ENCODE assay signal across 20 cellular contexts in the genomic region with DNA sequence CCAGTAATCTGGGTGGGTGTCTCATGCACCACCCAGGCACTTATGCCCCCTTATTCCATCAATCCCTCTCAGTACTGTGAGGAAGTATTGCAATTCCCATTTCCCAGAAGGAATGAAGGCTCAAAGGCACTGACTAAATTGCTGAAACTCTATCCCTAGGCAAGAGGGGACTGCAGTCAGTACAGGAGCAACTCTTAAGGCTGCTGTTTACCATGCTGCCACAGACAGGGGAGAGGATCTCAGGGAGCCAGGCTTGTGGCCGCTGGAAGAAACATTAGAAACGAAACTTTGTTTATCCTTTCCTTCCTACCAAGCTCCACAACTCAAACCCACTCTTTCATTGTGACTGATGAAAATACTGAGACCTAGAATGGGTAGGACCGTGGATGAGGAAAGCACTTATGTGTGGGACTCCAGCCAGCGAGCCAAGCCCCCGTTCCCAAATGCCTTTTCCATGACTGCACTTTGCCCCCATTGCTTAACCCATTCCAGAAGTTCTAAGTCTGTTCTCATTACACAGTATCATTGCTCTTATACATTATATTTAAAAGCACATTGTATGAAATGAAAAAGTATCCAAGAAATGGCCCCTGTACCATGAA. TPM values are rescaled to one million over a fixed set of nuclear protein-coding genes. Genes with fewer than 3 reads are reported as not detected.
DNase-seq lines count a peak whose midpoint lies in the region; ATAC-seq and TF ChIP-seq lines count a peak whose summit lies in the region.
"Had no signal": no experiment of that assay in that cellular context is flagged by ENCODE, and none has a peak within 500 bp of the region (broad histone marks: within the 10 kb centered on the region; RNA-seq: fewer than 3 reads in every experiment).

No MANE protein-coding gene starts in this region.

- DNase-seq in GM23338 (ENCODE audit: low spot score) = no peak
- peak; percentile 60 for DNase-seq in adipocyte (ENCODE audit: low read depth)
- DNase-seq in glutamatergic neuron = no peak
- DNase-seq in osteoblast (ENCODE audit: insufficient read length, low spot score, missing footprints) = peak; percentile 71
- no peak for DNase-seq in sciatic nerve (ENCODE audit: low spot score)
- DNase-seq in activated CD8-positive, alpha-beta memory T cell treated with anti-CD3 and anti-CD28 coated beads, Interleukin-2, amount 50 U/mL, for 4 hours = no peak
- DNase-seq in SW 1271 (lab: John Stamatoyannopoulos, UW) = no peak
- no peak for DNase-seq in A172 (ENCODE audit: low spot score)
- DNase-seq: activated CD4-positive, alpha-beta T cell treated with anti-CD3 and anti-CD28 coated beads for 1 hour; activated CD8-positive, alpha-beta memory T cell treated with anti-CD3 and anti-CD28 coated beads, Interleukin-2, amount 10 ng/mL, durations not matched to agents 7 days and 5 days; adrenal gland; effector memory CD4-positive, alpha-beta T cell; foreskin keratinocyte; NCI-H1092 treated with DMSO at 0.1 percent for 48 hours; NCI-H2227 treated with DMSO at 0.1 percent for 48 hours; occipital lobe; PC-9; SJCRH30; stimulated activated CD4-positive, alpha-beta T cell treated with anti-CD3 and anti-CD28 coated beads, Interleukin-2, amount 100 ng/mL, for 48 hours had no signal

- H3K27me3 ChIP-seq in GM23338 (ENCODE audit: insufficient read depth) (no peaks in the 10 kb centered on the region), adipocyte (replicated peaks; ENCODE audit: control insufficient read depth, insufficient read depth, low read length) (no peaks in the 10 kb centered on the region), osteoblast (ENCODE audit: insufficient read depth, low read length) (no peaks in the 10 kb centered on the region)
- H3K27me3 ChIP-seq: adrenal gland, foreskin keratinocyte, SJCRH30 had no signal

- no peak overlapping the region for H2AFZ ChIP-seq in GM23338
- peak overlapping the region; percentile 54 for H2AFZ ChIP-seq in osteoblast (ENCODE audit: low read length)
- H2AFZ ChIP-seq: PC-9 had no signal

- H3K27me3 Mint-ChIP-seq in GM23338 (ENCODE audit: insufficient read depth, low read depth, poor library complexity) = peaks cover 5% of the 10 kb centered on the region
- peaks cover 5% of the 10 kb centered on the region for H3K27me3 Mint-ChIP-seq in glutamatergic neuron (ENCODE audit: unreplicated experiment)
- H3K27me3 Mint-ChIP-seq: activated CD8-positive, alpha-beta memory T cell treated with anti-CD3 and anti-CD28 coated beads, Interleukin-2, amount 10 ng/mL, durations not matched to agents 7 days and 5 days; central memory CD8-positive, alpha-beta T cell had no signal

- H3K27ac Mint-ChIP-seq in GM23338 = peak overlapping the region; percentile 77
- H3K27ac Mint-ChIP-seq in glutamatergic neuron (ENCODE audit: unreplicated experiment) = peak overlapping the region; percentile 88
- H3K27ac Mint-ChIP-seq: activated CD8-positive, alpha-beta memory T cell treated with anti-CD3 and anti-CD28 coated beads, Interleukin-2, amount 10 ng/mL, durations not matched to agents 7 days and 5 days had no signal

- no peaks in the 10 kb centered on the region for H3K9me3 ChIP-seq in adipocyte (ENCODE audit: control insufficient read depth, low read length)
- no peaks in the 10 kb centered on the region for H3K9me3 ChIP-seq in osteoblast (ENCODE audit: low read depth, low read length)
- H3K9me3 ChIP-seq: adrenal gland, SJCRH30 had no signal

- H3K36me3 ChIP-seq in GM23338 (ENCODE audit: insufficient read depth) (peaks cover 16% of the 10 kb centered on the region), adipocyte (ENCODE audit: control insufficient read depth, insufficient read depth, low read length, severe bottlenecking) (peaks cover 46% of the 10 kb centered on the region), osteoblast (ENCODE audit: insufficient read depth, low read length) (no peaks in the 10 kb centered on the region)
- H3K36me3 ChIP-seq: adrenal gland had no signal

- H4K20me1 ChIP-seq in GM23338 (replicated peaks; ENCODE audit: insufficient read depth) (peaks cover 38% of the 10 kb centered on the region), osteoblast (ENCODE audit: insufficient read depth, low read length) (no peaks in the 10 kb centered on the region)

- intact Hi-C loops in sciatic nerve (cut with DNase I) = no loop called here

- peaks cover 45% of the 10 kb centered on the region for H3K4me1 Mint-ChIP-seq in GM23338
- peaks cover 52% of the 10 kb centered on the region for H3K4me1 Mint-ChIP-seq in glutamatergic neuron (ENCODE audit: low read depth, unreplicated experiment)
- H3K4me1 Mint-ChIP-seq: activated CD8-positive, alpha-beta memory T cell treated with anti-CD3 and anti-CD28 coated beads, Interleukin-2, amount 10 ng/mL, durations not matched to agents 7 days and 5 days; central memory CD8-positive, alpha-beta T cell had no signal

- ATAC-seq in GM23338 (peak; percentile 48), sciatic nerve (no peak)
- ATAC-seq: activated CD8-positive, alpha-beta memory T cell treated with anti-CD3 and anti-CD28 coated beads, Interleukin-2, amount 10 ng/mL, durations not matched to agents 7 days and 5 days; foreskin keratinocyte had no signal

- no peak overlapping the region for H3K9ac ChIP-seq in adipocyte (ENCODE audit: low read length)

- H3K9me3 Mint-ChIP-seq in GM23338 (no peaks in the 10 kb centered on the region), glutamatergic neuron (ENCODE audit: unreplicated experiment) (peaks cover 11% of the 10 kb centered on the region)
- H3K9me3 Mint-ChIP-seq: central memory CD8-positive, alpha-beta T cell had no signal

- H3K79me2 ChIP-seq in GM23338 (replicated peaks; ENCODE audit: insufficient read depth) (peaks cover 93% of the 10 kb centered on the region), osteoblast (ENCODE audit: insufficient read depth, low read length) (no peaks in the 10 kb centered on the region)

- H3K27ac ChIP-seq in GM23338 (ENCODE audit: low read depth) = peak overlapping the region; percentile 74
- peak overlapping the region; percentile 22 for H3K27ac ChIP-seq in osteoblast (ENCODE audit: low read depth, low read length)
- H3K27ac ChIP-seq: foreskin keratinocyte, PC-9, SJCRH30 had no signal

- peaks cover 9% of the 10 kb centered on the region; the same call in 1 of the 2 replicates for H3F3A ChIP-seq in GM23338 (replicated peaks; ENCODE audit: low read depth)

- H3K4me2 ChIP-seq in GM23338 = no peak overlapping the region
- H3K4me2 ChIP-seq in osteoblast (ENCODE audit: insufficient read depth, low read length) = peak overlapping the region; percentile 71
- H3K4me2 ChIP-seq: PC-9 had no signal

- H3K4me3 Mint-ChIP-seq in GM23338 (no peak overlapping the region), glutamatergic neuron (ENCODE audit: unreplicated experiment) (peak overlapping the region; percentile 73)
- H3K4me3 Mint-ChIP-seq: activated CD8-positive, alpha-beta memory T cell treated with anti-CD3 and anti-CD28 coated beads, Interleukin-2, amount 10 ng/mL, durations not matched to agents 7 days and 5 days; central memory CD8-positive, alpha-beta T cell had no signal

- peaks cover 56% of the 10 kb centered on the region for H3K36me3 Mint-ChIP-seq in GM23338 (ENCODE audit: low read depth)
- H3K36me3 Mint-ChIP-seq in glutamatergic neuron (ENCODE audit: unreplicated experiment) = peaks cover 4% of the 10 kb centered on the region
- H3K36me3 Mint-ChIP-seq: activated CD8-positive, alpha-beta memory T cell treated with anti-CD3 and anti-CD28 coated beads, Interleukin-2, amount 10 ng/mL, durations not matched to agents 7 days and 5 days had no signal

- H3K9me2 ChIP-seq in GM23338 (ENCODE audit: insufficient read depth) = no peaks in the 10 kb centered on the region

- peaks cover 28% of the 10 kb centered on the region for H3K4me1 ChIP-seq in GM23338 (ENCODE audit: insufficient read depth)
- H3K4me1 ChIP-seq in adipocyte (ENCODE audit: control insufficient read depth, insufficient read depth, low read length) = peaks cover 39% of the 10 kb centered on the region
- H3K4me1 ChIP-seq in osteoblast (ENCODE audit: insufficient read depth, low read length) = peaks cover 26% of the 10 kb centered on the region
- H3K4me1 ChIP-seq: foreskin keratinocyte, SJCRH30 had no signal

- H3K4me3 ChIP-seq in GM23338 (no peak overlapping the region), adipocyte (ENCODE audit: low read length) (no peak overlapping the region), osteoblast (ENCODE audit: insufficient read depth, low read length) (peak overlapping the region; percentile 29)
- H3K4me3 ChIP-seq: adrenal gland, PC-9, SJCRH30 had no signal

- TF ChIP-seq CTCF in GM23338 (conservative IDR thresholded peaks at IDR 0.05; ENCODE audit: low read depth in 2 of 2) = no peak
- TF ChIP-seq CTCF in glutamatergic neuron (IDR thresholded peaks at IDR 0.05; ENCODE audit: partially characterized antibody, unreplicated experiment) = no peak
- TF ChIP-seq CTCF in osteoblast (IDR thresholded peaks at IDR 0.05; ENCODE audit: extremely low read depth, low read depth, low read length) = no peak

TF ChIP-seq in GM23338, 12 proteins besides CTCF, POLR2A, EP300 and RAD21 (continues in another document):
- TF ChIP-seq NANOG (IDR thresholded peaks at IDR 0.05; ENCODE audit: borderline replicate concordance) = no peak
- TF ChIP-seq POLR2AphosphoS5 (IDR thresholded peaks at IDR 0.05; ENCODE audit: low read depth) = no peak
- TF ChIP-seq ZNF114 (CRISPR knock-in tag; IDR thresholded peaks at IDR 0.05) = no peak
- TF ChIP-seq, protein P1, sequence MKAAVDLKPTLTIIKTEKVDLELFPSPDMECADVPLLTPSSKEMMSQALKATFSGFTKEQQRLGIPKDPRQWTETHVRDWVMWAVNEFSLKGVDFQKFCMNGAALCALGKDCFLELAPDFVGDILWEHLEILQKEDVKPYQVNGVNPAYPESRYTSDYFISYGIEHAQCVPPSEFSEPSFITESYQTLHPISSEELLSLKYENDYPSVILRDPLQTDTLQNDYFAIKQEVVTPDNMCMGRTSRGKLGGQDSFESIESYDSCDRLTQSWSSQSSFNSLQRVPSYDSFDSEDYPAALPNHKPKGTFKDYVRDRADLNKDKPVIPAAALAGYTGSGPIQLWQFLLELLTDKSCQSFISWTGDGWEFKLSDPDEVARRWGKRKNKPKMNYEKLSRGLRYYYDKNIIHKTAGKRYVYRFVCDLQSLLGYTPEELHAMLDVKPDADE (IDR thresholded peaks at IDR 0.05) = no peak
- TF ChIP-seq CREB1 (CRISPR knock-in tag; IDR thresholded peaks at IDR 0.05; ENCODE audit: low read depth) = no peak
- TF ChIP-seq JUNB (IDR thresholded peaks at IDR 0.05; ENCODE audit: unreplicated experiment) = no peak

RNA-seq across cellular contexts. Expression of gene TLE1, which starts 54.3 kb away (rescaled TPM):
- 125 and 132 TPM in 2 replicates for total RNA-seq in GM23338 (2014; rRNA removed; shearing (Covaris generic))
- 58.1 and 59.1 TPM in 2 replicates for polyA plus RNA-seq in GM23338 (2016; fragmentation: Nextera tagmentation; extraction: Ambion mirVana)
- 345 TPM for total RNA-seq in glutamatergic neuron (ENCODE audit: unreplicated experiment)
- 9.0 and 10.6 TPM in 2 replicates for total RNA-seq in osteoblast
- total RNA-seq in sciatic nerve = 56.6 TPM
- 10.4 and 12.1 TPM in 2 replicates for total RNA-seq in A172 (2014; rRNA removed; shearing (Covaris generic))

Comparison
In these comparisons a context has a peak if more than half of its experiments do, and no peak if none do; other contexts are left out.
1. DNase-seq: peak in adipocyte (single experiment) and osteoblast (single experiment); none in GM23338 (single experiment), glutamatergic neuron (single experiment), sciatic nerve (single experiment), activated CD8-positive, alpha-beta memory T cell treated with anti-CD3 and anti-CD28 coated beads, Interleukin-2, amount 50 U/mL, for 4 hours (single experiment), SW 1271 (0 of 2) and A172 (single experiment).